In genomic region chr6:133892444-133893323, GRCh38 we compare ENCODE assay signal across 1 cellular context.
TF ChIP-seq lines count a peak whose summit lies in the region.

No MANE protein-coding gene starts in this region.

TF ChIP-seq in SK-N-SH treated with all-trans-retinoic acid at 6 μM for 48 hours, 23 proteins besides CTCF, POLR2A, EP300 and RAD21 (continued from another document):
- TF ChIP-seq CREB5 (CRISPR knock-in tag; IDR thresholded peaks at IDR 0.05; ENCODE audit: low read depth) (no peak), ZFP3 (CRISPR knock-in tag; IDR thresholded peaks at IDR 0.05) (no peak), ZNF565 (CRISPR knock-in tag; conservative IDR thresholded peaks at IDR 0.05; ENCODE audit: low read depth) (no peak), CSDC2 (CRISPR knock-in tag; IDR thresholded peaks at IDR 0.05) (no peak)
